ENCODE assay signal across 1 cellular context in genomic region chr6:30881392-30881986, GRCh38.
TF ChIP-seq lines count a peak whose summit lies in the region.

No MANE protein-coding gene starts in this region.

TF ChIP-seq in HepG2, 621 proteins besides CTCF, POLR2A, EP300 and RAD21:
- TF ChIP-seq NBN (conservative IDR thresholded peaks at IDR 0.05) (no peak), ZNF546 (CRISPR knock-in tag; conservative IDR thresholded peaks at IDR 0.05) (0 out of 2 replicates have a peak, but pooled peaks have one; percentile 2), HMGA1 (CRISPR knock-in tag; conservative IDR thresholded peaks at IDR 0.05) (no peak), ZNF367 (CRISPR knock-in tag; IDR thresholded peaks at IDR 0.05; ENCODE audit: borderline replicate concordance) (no peak), ZNF672 (CRISPR knock-in tag; IDR thresholded peaks at IDR 0.05) (no peak)
